ENCODE assay signal across 20 cellular contexts in genomic region chrX:115311666-115312065, GRCh38. TPM values are rescaled to one million over a fixed set of nuclear protein-coding genes. Genes with fewer than 3 reads are reported as not detected.
DNase-seq lines count a peak whose midpoint lies in the region; ATAC-seq and TF ChIP-seq lines count a peak whose summit lies in the region.
"Had no signal": no experiment of that assay in that cellular context is flagged by ENCODE, and none has a peak within 500 bp of the region (broad histone marks: within the 10 kb centered on the region; RNA-seq: fewer than 3 reads in every experiment).

No MANE protein-coding gene starts in this region.

- peak; percentile 34 for ATAC-seq in Right ventricle myocardium superior (ENCODE audit: poor library complexity)
- ATAC-seq in Right ventricle myocardium inferior, result no peak
- ATAC-seq in HG02840 (IDR thresholded peaks at IDR 0.05; ENCODE audit: low FRiP score, unreplicated experiment), result no peak
- ATAC-seq: A549; activated CD8-positive, alpha-beta memory T cell treated with anti-CD3 and anti-CD28 coated beads, Interleukin-2, amount 10 ng/mL, durations not matched to agents 7 days and 5 days; activated naive CD4-positive, alpha-beta T cell treated with anti-CD3 and anti-CD28 coated beads, Interleukin-2, amount 50 U/mL, for 72 hours had no signal

- 35% methylated on average over 10 of the region's 22 CpGs; no CpG with 5 or more reads in 1 of the 2 donors for WGBS in testis, 2 donors

- no peaks in the 10 kb centered on the region for H3K27me3 ChIP-seq in testis

- DNase-seq in Right ventricle myocardium superior, result peak; percentile 40
- no peak for DNase-seq in Right ventricle myocardium inferior (ENCODE audit: missing footprints)
- DNase-seq in erythroblast (lab: John Stamatoyannopoulos, UW), result peak; percentile 43 to 75
- DNase-seq in medulla oblongata (ENCODE audit: extremely low spot score), result peak; percentile 22
- DNase-seq in testis, result peak; percentile 67
- no peak for DNase-seq in activated gamma-delta T cell (lab: John Stamatoyannopoulos, UW)
- no peak for DNase-seq in NK-92 (lab: John Stamatoyannopoulos, UW; ENCODE audit: unreplicated experiment)
- DNase-seq: activated CD8-positive, alpha-beta memory T cell treated with anti-CD3 and anti-CD28 coated beads, Interleukin-2, amount 10 ng/mL, durations not matched to agents 7 days and 5 days; KG1; NCI-H1105; NCI-H446 treated with DMSO at 0.1 percent for 48 hours; stomach; WERI-Rb-1 had no signal

- TF ChIP-seq POLR2A in erythroblast (IDR thresholded peaks at IDR 0.05; ENCODE audit: low read length), result no peak
- no peak for TF ChIP-seq POLR2A in testis (IDR thresholded peaks at IDR 0.05)

- H3K4me3 ChIP-seq in testis, result no peak overlapping the region
- H3K4me3 ChIP-seq: A549, SK-N-MC, stomach had no signal

- H3K9me3 ChIP-seq in testis, result no peaks in the 10 kb centered on the region
- H3K9me3 ChIP-seq: A549, stomach had no signal

- H3K27ac ChIP-seq in testis, result no peak overlapping the region
- H3K27ac ChIP-seq: A549, SK-N-MC, stomach, WERI-Rb-1 had no signal

- H3K4me1 ChIP-seq in testis, result no peaks in the 10 kb centered on the region
- H3K4me1 ChIP-seq: A549, stomach had no signal

- TF ChIP-seq CTCF in testis (IDR thresholded peaks at IDR 0.05), result no peak

- intact Hi-C loops in Right ventricle myocardium superior (cut with DNase I) (no loop called here), Right ventricle myocardium inferior (cut with DNase I) (no loop called here), testis (cut with DNase I; ENCODE audit: low total_unique reads) (no loop called here)

- no peaks in the 10 kb centered on the region for H3K36me3 ChIP-seq in testis (ENCODE audit: low read depth, missing control alignments)
- H3K36me3 ChIP-seq: stomach, WERI-Rb-1 had no signal

RNA-seq across cellular contexts. Expression of gene LUZP4, which starts 22.2 kb away (rescaled TPM):
- total RNA-seq in Right ventricle myocardium superior, result not detected
- total RNA-seq in Right ventricle myocardium inferior, result not detected
- 10 to 100 TPM in 1 of 2 donors, 1 to 10 TPM in 1; 9.4 to 13.7 TPM for total RNA-seq in testis
- polyA plus RNA-seq in testis (ENCODE audit: insufficient read depth, low read depth, low replicate concordance), result 11.2 TPM
- total RNA-seq: activated CD8-positive, alpha-beta memory T cell treated with anti-CD3 and anti-CD28 coated beads, Interleukin-2, amount 10 ng/mL, durations not matched to agents 7 days and 5 days; activated naive CD4-positive, alpha-beta T cell treated with anti-CD3 and anti-CD28 coated beads, Interleukin-2, amount 50 U/mL, for 72 hours; chondrocyte; G401; OCI-LY7; stomach had no signal
- polyA plus RNA-seq: A549, stomach had no signal

Comparison
In these comparisons a context has a peak if more than half of its experiments do, and no peak if none do; other contexts are left out.
1. DNase-seq: peak in Right ventricle myocardium superior (single experiment), erythroblast (2 of 2), medulla oblongata (single experiment) and testis (single experiment); none in Right ventricle myocardium inferior (single experiment), activated gamma-delta T cell (single experiment) and NK-92 (single experiment).
2. RNA of gene LUZP4, which starts 22.2 kb away (total RNA-seq): 9.4 to 13.7 TPM in testis; not detected in Right ventricle myocardium superior (single experiment) and not detected in Right ventricle myocardium inferior (single experiment); every median in the first group is over 10 times any median in the second.